ENCODE assay signal across 12 cellular contexts in genomic region chr1:33098371-33098770, GRCh38. TPM values are rescaled to one million over a fixed set of nuclear protein-coding genes. Genes with fewer than 3 reads are reported as not detected.
DNase-seq lines count a peak whose midpoint lies in the region; ATAC-seq, FAIRE-seq and TF ChIP-seq lines count a peak whose summit lies in the region.
"Had no signal": no experiment of that assay in that cellular context is flagged by ENCODE, and none has a peak within 500 bp of the region (broad histone marks: within the 10 kb centered on the region; RNA-seq: fewer than 3 reads in every experiment).

No MANE protein-coding gene starts in this region.

- POLR2A ChIA-PET in CD4-positive, alpha-beta T cell (lab: Charles Lee) = interaction anchor here (0.9 to 2.3 kb wide), 3 partner anchors 9 to 84 kb away, joined by 3 to 50 read pairs (median 7); partner anchors contain the start of gene TRIM62
- POLR2A ChIA-PET in activated CD8-positive, alpha-beta T cell treated with anti-CD3 and anti-CD28 coated beads for 36 hours (lab: Charles Lee) = interaction anchor here (1.0 to 1.5 kb wide), 2 partner anchors 15 to 18 kb away, joined by 3 to 4 read pairs; partner anchors contain the start of gene AZIN2

- H3K27me3 Mint-ChIP-seq in CD4-positive, alpha-beta T cell = no peaks in the 10 kb centered on the region
- no peaks in the 10 kb centered on the region for H3K27me3 Mint-ChIP-seq in activated CD8-positive, alpha-beta T cell treated with anti-CD3 and anti-CD28 coated beads for 36 hours

- no peak for FAIRE-seq in GM12892 (lab: Jason Lieb, UNC)
- FAIRE-seq: GM18507 had no signal

- no peaks in the 10 kb centered on the region for H3K27me3 ChIP-seq in CD4-positive, alpha-beta T cell (ENCODE audit: control insufficient read depth, insufficient read depth, low read length)
- H3K27me3 ChIP-seq in heart left ventricle = no peaks in the 10 kb centered on the region
- H3K27me3 ChIP-seq: tibial artery had no signal

- CTCF ChIA-PET in CD4-positive, alpha-beta T cell (lab: Charles Lee) = interaction anchor here (1.1 to 1.8 kb wide), 2 partner anchors 12 to 29 kb away, joined by 3 to 9 read pairs; no protein-coding TSS in a partner anchor
- CTCF ChIA-PET in activated CD8-positive, alpha-beta T cell treated with anti-CD3 and anti-CD28 coated beads for 36 hours (lab: Charles Lee) = interaction anchor here (1.0 to 3.7 kb wide), 2 partner anchors 11 to 19 kb away, joined by 3 to 24 read pairs; no protein-coding TSS in a partner anchor

- intact Hi-C loops in CD4-positive, alpha-beta T cell (cut with DNase I, micrococcal nuclease) = loop anchor here (2.0 to 5.0 kb wide), 4 partner anchors 18 to 269 kb away; partner anchors contain the start of gene AZIN2 (in 1 of the 2)
- intact Hi-C loops in activated CD8-positive, alpha-beta T cell treated with anti-CD3 and anti-CD28 coated beads for 36 hours (cut with micrococcal nuclease) = loop anchor here (2.0 kb wide), 1 partner anchor 28 kb away; no protein-coding TSS in a partner anchor
- intact Hi-C loops in heart left ventricle (cut with DNase I) = loop anchor here in 5 of 10 donors (5.0 to 10.0 kb wide), 5 partner anchors 266 to 376 kb away; partner anchors contain the start of gene ZSCAN20 (in 2 of the 5)

- H3K9me3 ChIP-seq in CD4-positive, alpha-beta T cell (ENCODE audit: control insufficient read depth, low read length) = no peaks in the 10 kb centered on the region
- no peaks in the 10 kb centered on the region for H3K9me3 ChIP-seq in heart left ventricle
- H3K9me3 ChIP-seq: tibial artery had no signal

- H3K4me1 ChIP-seq in heart left ventricle = peaks cover 0 to 46% (median 6%) of the 10 kb centered on the region in 12 donors

- no peaks in the 10 kb centered on the region for H3K9me3 Mint-ChIP-seq in CD4-positive, alpha-beta T cell
- peaks cover 2% of the 10 kb centered on the region for H3K9me3 Mint-ChIP-seq in activated CD8-positive, alpha-beta T cell treated with anti-CD3 and anti-CD28 coated beads for 36 hours

- H3K4me1 Mint-ChIP-seq in CD4-positive, alpha-beta T cell (ENCODE audit: low read depth) = peaks cover 64% of the 10 kb centered on the region
- H3K4me1 Mint-ChIP-seq in activated CD8-positive, alpha-beta T cell treated with anti-CD3 and anti-CD28 coated beads for 36 hours (ENCODE audit: low read depth) = peaks cover 43% of the 10 kb centered on the region

- no peak for ATAC-seq in CD4-positive, alpha-beta T cell (ENCODE audit: poor library complexity)
- no peak for ATAC-seq in activated CD8-positive, alpha-beta T cell treated with anti-CD3 and anti-CD28 coated beads for 36 hours
- no peak for ATAC-seq in heart left ventricle

- no peak for TF ChIP-seq CTCF in CD4-positive, alpha-beta T cell (IDR thresholded peaks at IDR 0.05)
- TF ChIP-seq CTCF in activated CD8-positive, alpha-beta T cell treated with anti-CD3 and anti-CD28 coated beads for 36 hours (IDR thresholded peaks at IDR 0.05) = no peak
- no peak for TF ChIP-seq CTCF in heart left ventricle (IDR thresholded peaks at IDR 0.05)

- H3K27ac Mint-ChIP-seq in CD4-positive, alpha-beta T cell = peak overlapping the region; percentile 83
- H3K27ac Mint-ChIP-seq in activated CD8-positive, alpha-beta T cell treated with anti-CD3 and anti-CD28 coated beads for 36 hours = peak overlapping the region; percentile 92

- H3K36me3 Mint-ChIP-seq in CD4-positive, alpha-beta T cell (ENCODE audit: low read depth) = no peaks in the 10 kb centered on the region
- H3K36me3 Mint-ChIP-seq in activated CD8-positive, alpha-beta T cell treated with anti-CD3 and anti-CD28 coated beads for 36 hours (ENCODE audit: low read depth) = no peaks in the 10 kb centered on the region

- peaks cover 0 to 41% (median 4%) of the 10 kb centered on the region in 9 donors for H3K36me3 ChIP-seq in heart left ventricle

- no peak overlapping the region for H3K4me3 ChIP-seq in heart left ventricle
- H3K4me3 ChIP-seq: tibial artery had no signal

- TF ChIP-seq POLR2A in GM12892 (IDR thresholded peaks at IDR 0.05; ENCODE audit: low read depth, low read length) (no peak), heart left ventricle (IDR thresholded peaks at IDR 0.05) (no peak)

- no peak overlapping the region for H3K4me3 Mint-ChIP-seq in CD4-positive, alpha-beta T cell
- no peak overlapping the region for H3K4me3 Mint-ChIP-seq in activated CD8-positive, alpha-beta T cell treated with anti-CD3 and anti-CD28 coated beads for 36 hours

- H3K27ac ChIP-seq in CD4-positive, alpha-beta T cell (ENCODE audit: low read depth, low read length) = peak overlapping the region; percentile 21
- H3K27ac ChIP-seq in heart left ventricle = peak overlapping the region in 5 of 12 donors; percentile 34 to 79 (median 63)
- H3K27ac ChIP-seq: tibial artery had no signal

- DNase-seq in CD4-positive, alpha-beta T cell = no peak
- DNase-seq in Kasumi-1 (lab: John Stamatoyannopoulos, UW) (peak; percentile 20 to 28), iris pigment epithelial cell (ENCODE audit: low read depth) (peak; percentile 46), NCI-H187 treated with DMSO at 0.1 percent for 48 hours (lab: John Stamatoyannopoulos, UW) (no peak), GM12892 (ENCODE audit: insufficient read length) (no peak), heart left ventricle (no peak), T1000 (lab: John Stamatoyannopoulos, UW) (no peak)
- no peak for DNase-seq in activated CD8-positive, alpha-beta T cell treated with anti-CD3 and anti-CD28 coated beads for 36 hours
- DNase-seq: NCI-H146, Right ventricle myocardium superior, tibial artery had no signal

RNA-seq across cellular contexts. Expression of gene AZIN2, which starts 17.4 kb away (rescaled TPM):
- total RNA-seq in CD4-positive, alpha-beta T cell = 1 to 10 TPM; 4.6 to 4.9 TPM
- 1 to 10 TPM; 2.5 TPM for total RNA-seq in activated CD8-positive, alpha-beta T cell treated with anti-CD3 and anti-CD28 coated beads for 36 hours
- 0.42 TPM for polyA plus RNA-seq in GM12892 (2012; ENCODE audit: missing spikeins)
- total RNA-seq in heart left ventricle = 1 to 10 TPM; 1.4 to 5.4 (median 3.1) TPM
- 1 to 10 TPM; 1.3 to 1.4 TPM for polyA plus RNA-seq in heart left ventricle

Comparison
In these comparisons a context has a peak if more than half of its experiments do, and no peak if none do; other contexts are left out.
1. DNase-seq: peak in Kasumi-1 (2 of 2) and iris pigment epithelial cell (single experiment); none in CD4-positive, alpha-beta T cell (0 of 10), activated CD8-positive, alpha-beta T cell treated with anti-CD3 and anti-CD28 coated beads for 36 hours (single experiment), NCI-H187 treated with DMSO at 0.1 percent for 48 hours (single experiment), GM12892 (single experiment), heart left ventricle (0 of 5) and T1000 (single experiment).